ENCODE assay signal across 22 cellular contexts in the genomic region with DNA sequence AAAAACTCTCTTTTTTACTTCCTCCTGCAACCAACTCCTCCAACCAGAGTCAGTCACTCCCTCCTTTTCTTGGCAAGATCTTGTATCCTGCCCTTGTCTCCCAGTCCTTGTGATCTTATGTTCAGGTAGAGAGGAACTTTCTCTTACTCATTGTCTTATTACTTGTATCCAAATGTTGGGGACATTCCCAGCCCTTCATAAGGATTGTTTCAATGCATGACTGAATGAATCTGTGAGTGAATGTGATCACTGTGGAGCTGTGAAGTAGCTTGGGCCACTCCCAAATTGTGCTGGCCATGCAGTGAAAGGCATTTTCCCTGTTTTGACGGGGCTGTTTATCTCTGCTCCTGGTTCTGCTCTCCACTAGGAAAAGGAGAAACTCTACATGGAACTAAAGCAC.
"Had no signal": no experiment of that assay in that cellular context is flagged by ENCODE, and none has a peak within 500 bp of the region (broad histone marks: within the 10 kb centered on the region; RNA-seq: fewer than 3 reads in every experiment).

No MANE protein-coding gene starts in this region.

- H3K4me3 Mint-ChIP-seq: activated CD8-positive, alpha-beta memory T cell treated with anti-CD3 and anti-CD28 coated beads, Interleukin-2, amount 10 ng/mL, durations not matched to agents 7 days and 5 days; activated naive CD4-positive, alpha-beta T cell treated with anti-CD3 and anti-CD28 coated beads for 36 hours; activated naive CD8-positive, alpha-beta T cell treated with anti-CD3 and anti-CD28 coated beads, Interleukin-2, amount 50 U/mL, for 24 hours; nephron; T-cell had no signal

- H3K27ac ChIP-seq: colonic mucosa, esophagus muscularis mucosa, foreskin keratinocyte, upper lobe of left lung had no signal

- H3K4me3 ChIP-seq: colonic mucosa, esophagus muscularis mucosa, upper lobe of left lung had no signal

- H3K27me3 Mint-ChIP-seq: progenitor cell of endocrine pancreas had no signal

- H3K9me3 Mint-ChIP-seq: activated naive CD4-positive, alpha-beta T cell treated with anti-CD3 and anti-CD28 coated beads for 36 hours; activated naive CD8-positive, alpha-beta T cell treated with anti-CD3 and anti-CD28 coated beads, Interleukin-2, amount 50 U/mL, for 24 hours; activated T-helper 2 cell treated with anti-CD3 and anti-CD28 coated beads, Interferon-gamma antibody, Interleukin-2, Interleukin-4, amounts not matched to agents 10 μg/mL and 5 μg/mL and 100 μg/mL, durations not matched to agents 14 hours and 24 hours and 36 hours; nephron; T-cell had no signal

- H3K4me1 Mint-ChIP-seq: nephron, T-cell had no signal

- H3K36me3 Mint-ChIP-seq: activated CD8-positive, alpha-beta memory T cell treated with anti-CD3 and anti-CD28 coated beads, Interleukin-2, amount 10 ng/mL, durations not matched to agents 7 days and 5 days; T-cell had no signal

- H3K36me3 ChIP-seq: colonic mucosa, esophagus muscularis mucosa, upper lobe of left lung had no signal

- H3K4me1 ChIP-seq: colonic mucosa, esophagus muscularis mucosa, upper lobe of left lung had no signal

- H3K9me3 ChIP-seq: colonic mucosa, esophagus muscularis mucosa, upper lobe of left lung had no signal

- H3K27ac Mint-ChIP-seq: activated CD8-positive, alpha-beta memory T cell treated with anti-CD3 and anti-CD28 coated beads, Interleukin-2, amount 10 ng/mL, durations not matched to agents 7 days and 5 days; activated naive CD4-positive, alpha-beta T cell treated with anti-CD3 and anti-CD28 coated beads for 36 hours; activated naive CD8-positive, alpha-beta T cell treated with anti-CD3 and anti-CD28 coated beads, Interleukin-2, amount 50 U/mL, for 24 hours; activated T-helper 2 cell treated with anti-CD3 and anti-CD28 coated beads, Interferon-gamma antibody, Interleukin-2, Interleukin-4, amounts not matched to agents 10 μg/mL and 5 μg/mL and 100 μg/mL, durations not matched to agents 14 hours and 24 hours and 36 hours; nephron; progenitor cell of endocrine pancreas; T-cell had no signal

- DNase-seq: activated CD4-positive, alpha-beta T cell treated with anti-CD3 and anti-CD28 coated beads, Interleukin-2, amount 50 U/mL, for 48 hours; activated CD4-positive, CD25-positive, alpha-beta regulatory T cell treated with anti-CD3 and anti-CD28 coated beads, Interleukin-2, amount 50 U/mL, for 72 hours; activated CD8-positive, alpha-beta memory T cell treated with anti-CD3 and anti-CD28 coated beads, Interleukin-2, amount 10 ng/mL, durations not matched to agents 7 days and 5 days; activated naive CD4-positive, alpha-beta T cell treated with anti-CD3 and anti-CD28 coated beads for 36 hours; activated naive CD8-positive, alpha-beta T cell treated with anti-CD3 and anti-CD28 coated beads, Interleukin-2, amount 50 U/mL, for 24 hours; activated T-cell treated with anti-CD3 and anti-CD28 coated beads, Interleukin-2, amount 50 U/mL, for 1 hour; central memory CD4-positive, alpha-beta T cell; colonic mucosa; mesendoderm; right cardiac atrium; small intestine; stimulated activated CD4-positive, alpha-beta T cell treated with anti-CD3 and anti-CD28 coated beads, Interleukin-4, amount 100 ng/mL, for 4 hours; stimulated activated CD8-positive, alpha-beta memory T cell treated with anti-CD3 and anti-CD28 coated beads, Interleukin-4, amount 100 ng/mL, for 48 hours; stimulated activated naive CD8-positive, alpha-beta T cell treated with anti-CD3 and anti-CD28 coated beads, Interleukin-15, Interleukin-2, amounts not matched to agents 100 U/mL and 50 U/mL, for 24 hours; T-cell; T-helper 9 cell had no signal

- ATAC-seq: activated CD8-positive, alpha-beta memory T cell treated with anti-CD3 and anti-CD28 coated beads, Interleukin-2, amount 10 ng/mL, durations not matched to agents 7 days and 5 days; activated naive CD8-positive, alpha-beta T cell treated with anti-CD3 and anti-CD28 coated beads, Interleukin-2, amount 50 U/mL, for 24 hours; foreskin keratinocyte; right cardiac atrium; stimulated activated naive CD8-positive, alpha-beta T cell treated with anti-CD3 and anti-CD28 coated beads, Interleukin-15, Interleukin-2, amounts not matched to agents 100 U/mL and 50 U/mL, for 24 hours; T-cell had no signal

- H3K27me3 ChIP-seq: colonic mucosa, esophagus muscularis mucosa, foreskin keratinocyte, upper lobe of left lung had no signal
